Comparison of ENCODE assay signal across 16 cellular contexts in the genomic region with DNA sequence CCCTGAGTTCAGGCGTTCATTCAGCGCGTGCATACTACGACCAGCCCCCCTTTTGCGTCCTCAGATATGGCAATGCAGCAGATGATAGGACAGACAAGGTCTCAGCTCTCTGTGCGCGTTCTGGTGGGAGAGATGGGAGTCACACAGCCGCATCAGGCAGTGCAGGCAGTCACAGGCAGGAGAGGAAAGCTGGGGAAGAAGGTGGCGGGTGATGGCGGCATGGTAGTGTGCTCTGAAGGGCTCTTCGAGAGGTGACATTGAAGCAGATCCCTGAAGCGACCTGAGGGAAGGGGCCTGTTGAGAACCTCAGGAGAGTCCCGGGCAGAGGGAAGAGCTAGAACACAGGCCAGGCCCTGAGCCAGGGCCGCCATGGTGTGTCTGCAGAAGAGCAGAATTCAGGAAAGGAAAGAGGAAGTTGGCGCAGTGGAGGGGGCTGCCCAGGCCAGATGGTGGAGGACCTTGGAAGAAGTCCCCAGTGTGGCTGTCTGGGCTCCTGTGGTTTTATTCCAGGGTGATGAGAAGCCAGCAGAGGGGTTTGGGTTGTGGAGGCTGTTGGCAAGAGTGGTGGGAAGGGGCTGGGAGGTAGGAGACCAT. TPM values are rescaled to one million over a fixed set of nuclear protein-coding genes. Genes with fewer than 3 reads are reported as not detected.
A peak's percentile ranks its signal among the peaks of the same experiment; 100 is the strongest.
DNase-seq lines count a peak whose midpoint lies in the region; ATAC-seq and TF ChIP-seq lines count a peak whose summit lies in the region.
"Had no signal": no experiment of that assay in that cellular context is flagged by ENCODE, and none has a peak within 500 bp of the region (broad histone marks: within the 10 kb centered on the region; RNA-seq: fewer than 3 reads in every experiment).

No MANE protein-coding gene starts in this region.

- peaks cover 67% of the 10 kb centered on the region for H3K36me3 Mint-ChIP-seq in CD8-positive, alpha-beta T cell
- H3K36me3 Mint-ChIP-seq in IgD-negative memory B cell (no peaks in the 10 kb centered on the region), memory B cell (peaks cover 28% of the 10 kb centered on the region)

- no peak for TF ChIP-seq CTCF in CD8-positive, alpha-beta T cell (IDR thresholded peaks at IDR 0.05)
- TF ChIP-seq CTCF in VCaP (conservative IDR thresholded peaks at IDR 0.05), result no peak

- no peak overlapping the region for H3K27ac ChIP-seq in CD8-positive, alpha-beta T cell (ENCODE audit: low read depth, low read length)
- peak overlapping the region; percentile 100; the same call in 1 of the 2 replicates for H3K27ac ChIP-seq in VCaP

- H3K4me3 ChIP-seq in CD8-positive, alpha-beta T cell (ENCODE audit: low read depth, low read length), result no peak overlapping the region
- H3K4me3 ChIP-seq: skin epidermis had no signal

- peak overlapping the region; percentile 37 for H3K27ac Mint-ChIP-seq in CD8-positive, alpha-beta T cell
- H3K27ac Mint-ChIP-seq in IgD-negative memory B cell, result peak overlapping the region; percentile 69 to 95 (median 95)
- H3K27ac Mint-ChIP-seq in memory B cell, result peak overlapping the region; percentile 26

- ATAC-seq in CD8-positive, alpha-beta T cell, result no peak
- no peak for ATAC-seq in memory B cell (ENCODE audit: low read depth)
- ATAC-seq: left colon; natural killer cell treated with Interleukin-12 subunit alpha and Interleukin-12 subunit beta and Interleukin-15 and Interleukin-18, amount 100 ng/mL, for 72 hours had no signal

- POLR2A ChIA-PET in CD8-positive, alpha-beta T cell (lab: Charles Lee), result no interaction called here

- no peaks in the 10 kb centered on the region for H3K9me3 Mint-ChIP-seq in CD8-positive, alpha-beta T cell
- H3K9me3 Mint-ChIP-seq in IgD-negative memory B cell (no peaks in the 10 kb centered on the region), memory B cell (no peaks in the 10 kb centered on the region)
- H3K9me3 Mint-ChIP-seq: natural killer cell treated with Interleukin-12 subunit alpha and Interleukin-12 subunit beta and Interleukin-15 and Interleukin-18, amount 100 ng/mL, for 72 hours had no signal

- peaks cover 33% of the 10 kb centered on the region for H3K36me3 ChIP-seq in CD8-positive, alpha-beta T cell (ENCODE audit: insufficient read depth, low read length)

- DNase-seq in CD8-positive, alpha-beta T cell, result no peak
- no peak for DNase-seq in memory B cell (ENCODE audit: low spot score in 2 of 2)
- no peak for DNase-seq in putamen (ENCODE audit: low spot score)
- DNase-seq in stimulated activated naive CD4-positive, alpha-beta T cell treated with Interleukin-2 at 50 U/mL for 16 hours (lab: John Stamatoyannopoulos, UW), result no peak
- DNase-seq in NCI-H1694 (lab: John Stamatoyannopoulos, UW), result no peak
- DNase-seq: activated CD4-positive, CD25-positive, alpha-beta regulatory T cell treated with anti-CD3 and anti-CD28 coated beads, Interleukin-2, amount 50 U/mL, for 72 hours; NCI-H1092; NCI-H510A; SHP77 had no signal

- no peak overlapping the region for H3K4me3 Mint-ChIP-seq in CD8-positive, alpha-beta T cell
- H3K4me3 Mint-ChIP-seq in IgD-negative memory B cell, result peak overlapping the region; percentile 1 to 86 (median 70)
- H3K4me3 Mint-ChIP-seq in memory B cell, result peak overlapping the region; percentile 8
- H3K4me3 Mint-ChIP-seq: natural killer cell treated with Interleukin-12 subunit alpha and Interleukin-12 subunit beta and Interleukin-15 and Interleukin-18, amount 100 ng/mL, for 72 hours had no signal

- intact Hi-C loops in CD8-positive, alpha-beta T cell (cut with DNase I, micrococcal nuclease), result no loop called here

- CTCF ChIA-PET in CD8-positive, alpha-beta T cell (lab: Charles Lee), result interaction anchor here (1.2 kb wide), 1 partner anchor 81 kb away, joined by 3 read pairs; no protein-coding TSS in a partner anchor

- H3K4me1 Mint-ChIP-seq in CD8-positive, alpha-beta T cell (ENCODE audit: low read depth), result peaks cover 28% of the 10 kb centered on the region
- peaks cover 20 to 28% (median 27%) of the 10 kb centered on the region in 3 donors for H3K4me1 Mint-ChIP-seq in IgD-negative memory B cell
- H3K4me1 Mint-ChIP-seq in memory B cell, result peaks cover 27% of the 10 kb centered on the region

- H3K27me3 ChIP-seq in CD8-positive, alpha-beta T cell (ENCODE audit: insufficient read depth, low read length), result no peaks in the 10 kb centered on the region

- no peaks in the 10 kb centered on the region for H3K27me3 Mint-ChIP-seq in CD8-positive, alpha-beta T cell (ENCODE audit: low read depth)
- peaks cover 5% of the 10 kb centered on the region for H3K27me3 Mint-ChIP-seq in IgD-negative memory B cell
- no peaks in the 10 kb centered on the region for H3K27me3 Mint-ChIP-seq in memory B cell
- H3K27me3 Mint-ChIP-seq: natural killer cell treated with Interleukin-12 subunit alpha and Interleukin-12 subunit beta and Interleukin-15 and Interleukin-18, amount 100 ng/mL, for 72 hours had no signal

- peaks cover 10% of the 10 kb centered on the region for H3K4me1 ChIP-seq in CD8-positive, alpha-beta T cell (ENCODE audit: insufficient read depth, low read length)

- H3K9me3 ChIP-seq in CD8-positive, alpha-beta T cell (ENCODE audit: low read length), result no peaks in the 10 kb centered on the region

RNA-seq across cellular contexts. Expression of a gene that starts 3.5 kb away (rescaled TPM):
- 100 to 1,000 TPM; 252 to 268 TPM for total RNA-seq in CD8-positive, alpha-beta T cell
- polyA plus RNA-seq in IgD-negative memory B cell, result 11.5 TPM

RNA-seq across cellular contexts. Expression of a gene that starts 10.1 kb away (rescaled TPM):
- under 1 TPM; 0.72 to 0.87 TPM for total RNA-seq in CD8-positive, alpha-beta T cell
- not detected for polyA plus RNA-seq in IgD-negative memory B cell
- total RNA-seq: bronchial epithelial cell, left colon had no signal
- polyA plus RNA-seq: endothelial cell of umbilical vein had no signal

RNA-seq across cellular contexts. Expression of a gene that starts 19.7 kb away (rescaled TPM):
- not detected for total RNA-seq in CD8-positive, alpha-beta T cell
- polyA plus RNA-seq in IgD-negative memory B cell, result 0.25 TPM
- total RNA-seq: bronchial epithelial cell, endothelial cell of umbilical vein, left colon had no signal
- polyA plus RNA-seq: endothelial cell of umbilical vein had no signal

RNA-seq across cellular contexts. Expression of a gene that starts 23.4 kb away (rescaled TPM):
- 10 to 100 TPM; 97.9 to 99.5 TPM for total RNA-seq in CD8-positive, alpha-beta T cell
- polyA plus RNA-seq in IgD-negative memory B cell, result 49.1 TPM

RNA-seq across cellular contexts. Expression of a gene that starts 43.7 kb away (rescaled TPM):
- total RNA-seq in CD8-positive, alpha-beta T cell, result not detected
- polyA plus RNA-seq in IgD-negative memory B cell, result not detected
- total RNA-seq: bronchial epithelial cell; endothelial cell of umbilical vein; left colon; natural killer cell treated with Interleukin-12 subunit alpha and Interleukin-12 subunit beta and Interleukin-15 and Interleukin-18, amount 100 ng/mL, for 72 hours had no signal
- polyA plus RNA-seq: endothelial cell of umbilical vein had no signal

Comparison
In these comparisons a context has a peak if more than half of its experiments do, and no peak if none do; other contexts are left out.
1. H3K27ac Mint-ChIP-seq: peak in every context shown above with its lines; median percentile 95 in IgD-negative memory B cell; 37 in CD8-positive, alpha-beta T cell; 26 in memory B cell.